In genomic region chr7:148330822-148331221, GRCh38 we compare ENCODE assay signal across 2 cellular contexts.
TF ChIP-seq lines count a peak whose summit lies in the region.

No MANE protein-coding gene starts in this region.

TF ChIP-seq in GM12891, 5 proteins besides CTCF, POLR2A, EP300 and RAD21:
- TF ChIP-seq TAF1 (IDR thresholded peaks at IDR 0.05; ENCODE audit: low read depth, low read length) (no peak), PAX5 (IDR thresholded peaks at IDR 0.05; ENCODE audit: insufficient read depth, low read length, severe bottlenecking) (no peak), POLR2AphosphoS5 (IDR thresholded peaks at IDR 0.05; ENCODE audit: low read depth, low read length) (no peak), SPI1 (IDR thresholded peaks at IDR 0.05; ENCODE audit: low read depth, low read length) (no peak), POU2F2 (IDR thresholded peaks at IDR 0.05; ENCODE audit: low read depth, low read length) (no peak)

TF ChIP-seq in H1, 55 proteins besides CTCF, POLR2A, EP300 and RAD21:
- TF ChIP-seq POLR2AphosphoS5 (IDR thresholded peaks at IDR 0.05; ENCODE audit: low read depth, low read length) (no peak), RFX5 (IDR thresholded peaks at IDR 0.05; ENCODE audit: borderline replicate concordance, low read depth, low read length) (no peak), HDAC6 (IDR thresholded peaks at IDR 0.05; ENCODE audit: low read depth, low read length) (no peak), TAF7 (optimal IDR thresholded peaks at IDR 0.05; ENCODE audit: borderline replicate concordance, low read depth, low read length) (no peak), BRCA1 (IDR thresholded peaks at IDR 0.05; ENCODE audit: low read depth, low read length) (no peak)
